8 cellular contexts compared by ENCODE assay signal in the genomic region with DNA sequence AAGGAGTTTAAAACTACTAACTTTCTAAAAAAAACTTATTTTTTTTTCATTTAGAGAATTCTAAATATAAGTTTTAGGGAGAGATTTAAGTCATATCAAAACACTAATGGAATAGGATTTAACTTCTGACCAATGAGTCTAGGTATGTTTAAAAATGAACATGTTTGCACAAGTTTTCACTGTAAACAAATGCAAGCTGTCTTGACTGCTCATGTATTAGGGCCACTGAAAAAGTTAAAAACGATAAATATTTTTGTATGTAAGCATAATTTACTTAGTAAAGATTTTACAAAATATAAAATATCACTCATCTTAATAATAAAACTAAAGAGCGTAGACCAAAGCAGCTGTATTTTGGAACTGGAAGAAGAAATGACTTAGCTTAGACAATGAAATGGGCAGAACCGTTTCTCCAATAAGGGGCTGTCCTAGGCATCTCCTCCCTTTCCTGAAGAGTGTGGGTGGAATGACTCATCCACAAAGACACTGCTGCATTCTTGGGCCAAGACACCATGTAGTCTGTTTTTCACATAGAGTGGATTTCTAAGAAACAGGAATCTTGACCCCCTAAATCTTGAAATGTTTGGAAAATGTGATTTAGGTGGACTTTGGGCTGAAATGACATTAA.
DNase-seq lines count a peak whose midpoint lies in the region; ATAC-seq, FAIRE-seq and TF ChIP-seq lines count a peak whose summit lies in the region.
"Had no signal": no experiment of that assay in that cellular context is flagged by ENCODE, and none has a peak within 500 bp of the region (broad histone marks: within the 10 kb centered on the region; RNA-seq: fewer than 3 reads in every experiment).

No MANE protein-coding gene starts in this region.

- in situ Hi-C loops in K562 (cut with MboI) = no loop called here

- H3K36me3 ChIP-seq in K562 (ENCODE audit: control insufficient read depth, insufficient read depth, low read length) = no peaks in the 10 kb centered on the region
- no peaks in the 10 kb centered on the region for H3K36me3 ChIP-seq in tibial nerve

- H3K27ac ChIP-seq in K562 (ENCODE audit: extremely low read depth, low read depth, low read length) (no peak overlapping the region), tibial nerve (peak overlapping the region; percentile 49 to 84 (median 73))

- DNase-seq in HS-5 (ENCODE audit: low read depth) = peak; percentile 28
- peak in 1 of 4 experiments; percentile 24 for DNase-seq in K562 (ENCODE audit: extremely low read depth in 1 of 4, low spot score in 3 of 4)
- peak; percentile 37 for DNase-seq in iPS-NIHi11 (ENCODE audit: low spot score)
- no peak for DNase-seq in tibial nerve (ENCODE audit: low spot score in 2 of 2)
- DNase-seq in DMS114 treated with DMSO at 0.1 percent for 48 hours (lab: John Stamatoyannopoulos, UW; ENCODE audit: unreplicated experiment) = no peak
- no peak for DNase-seq in activated T-cell treated with anti-CD3 and anti-CD28 coated beads for 4 hours
- DNase-seq: NCI-H2081 had no signal

- WGBS in K562 (ENCODE audit: insufficient coverage, low coverage, missing lambda C conversion rate) = 0% methylated on average over 3 of the region's 3 CpGs
- 25 to 31% methylated on average over 3 of the region's 3 CpGs for WGBS in tibial nerve, 2 donors

- no peak for TF ChIP-seq POLR2A in K562 (conservative IDR thresholded peaks at IDR 0.05)
- TF ChIP-seq POLR2A in tibial nerve (IDR thresholded peaks at IDR 0.05) = no peak

- TF ChIP-seq EP300 in K562 (IDR thresholded peaks at IDR 0.05; ENCODE audit: low read length) (no peak), tibial nerve (IDR thresholded peaks at IDR 0.05) (peak in 1 of 2 donors; percentile 66)

- H3K4me1 ChIP-seq in K562 (replicated peaks in 1 of 2; ENCODE audit: control insufficient read depth in 2 of 2, insufficient read depth in 2 of 2, low read length in 2 of 2) (no peaks in the 10 kb centered on the region), tibial nerve (peaks cover 0 to 36% (median 8%) of the 10 kb centered on the region in 4 donors)

- H3K9me3 ChIP-seq in K562 (replicated peaks; ENCODE audit: control insufficient read depth, insufficient read depth, low read depth, low read length) = no peaks in the 10 kb centered on the region
- H3K9me3 ChIP-seq in tibial nerve = no peaks in the 10 kb centered on the region

- H3K4me3 ChIP-seq in K562 (no peak overlapping the region), tibial nerve (no peak overlapping the region)

- TF ChIP-seq CTCF in K562 (IDR thresholded peaks at IDR 0.05 in 2 of 3, conservative IDR thresholded peaks at IDR 0.05 in 1 of 3; ENCODE audit: insufficient read depth in 2 of 3, low read depth in 1 of 3, low read length in 3 of 3) (no peak), tibial nerve (IDR thresholded peaks at IDR 0.05) (no peak)

- CTCF ChIA-PET in K562 (lab: Yijun Ruan, JAX; ENCODE audit: low intra/inter-chr PET ratio) = no interaction called here

- H3K27me3 ChIP-seq in K562 (ENCODE audit: control insufficient read depth in 2 of 2, insufficient read depth in 2 of 2, low read length in 2 of 2) (no peaks in the 10 kb centered on the region), tibial nerve (no peaks in the 10 kb centered on the region)

- no peak overlapping the region for H2AFZ ChIP-seq in K562 (ENCODE audit: low read depth, low read length)

- ATAC-seq in K562 = no peak
- no peak for ATAC-seq in HG02588 (IDR thresholded peaks at IDR 0.05; ENCODE audit: unreplicated experiment)

- no peaks in the 10 kb centered on the region for H4K20me1 ChIP-seq in K562 (replicated peaks; ENCODE audit: control insufficient read depth, insufficient read depth, low read length)

- POLR2A ChIA-PET in K562 (lab: Yijun Ruan, JAX) = no interaction called here

- no peak overlapping the region for H3K9ac ChIP-seq in K562 (ENCODE audit: insufficient read depth in 1 of 2, low read depth in 2 of 2, low read length in 2 of 2)

- BruUV-seq in K562 (replicated peaks; lab: Mats Ljungman, UMichigan) = no TSS peak

- FAIRE-seq in K562 (lab: Jason Lieb, UNC) = peak; percentile 26

- H3K79me2 ChIP-seq in K562 (ENCODE audit: control insufficient read depth, insufficient read depth, low read length) = no peaks in the 10 kb centered on the region

- no peak for TF ChIP-seq RAD21 in K562 (CRISPR knock-in tag; conservative IDR thresholded peaks at IDR 0.05 in 1 of 2, IDR thresholded peaks at IDR 0.05 in 1 of 2)

- H3K9me1 ChIP-seq in K562 (ENCODE audit: control insufficient read depth, insufficient read depth, low read length) = no peaks in the 10 kb centered on the region

- H3K4me2 ChIP-seq in K562 (ENCODE audit: insufficient read depth, low read length) = no peak overlapping the region

- intact Hi-C loops in K562 (cut with micrococcal nuclease) = no loop called here

TF ChIP-seq in K562, 482 proteins besides CTCF, POLR2A, EP300 and RAD21 (continues in another document):
- TF ChIP-seq MCM5 (IDR thresholded peaks at IDR 0.05; ENCODE audit: low read depth) (no peak), MTF1 (CRISPR knock-in tag; IDR thresholded peaks at IDR 0.05; ENCODE audit: borderline replicate concordance) (no peak), CBFB (CRISPR knock-in tag; IDR thresholded peaks at IDR 0.05) (no peak), JUND (IDR thresholded peaks at IDR 0.05; ENCODE audit: borderline replicate concordance, low read depth, low read length) (peak; percentile 58; the same call in 1 of the 2 replicates), JUND (tag; IDR thresholded peaks at IDR 0.05; ENCODE audit: borderline replicate concordance, low read depth, low read length) (no peak; the same call in 2 of the 3 replicates)
- TF ChIP-seq, protein P1, sequence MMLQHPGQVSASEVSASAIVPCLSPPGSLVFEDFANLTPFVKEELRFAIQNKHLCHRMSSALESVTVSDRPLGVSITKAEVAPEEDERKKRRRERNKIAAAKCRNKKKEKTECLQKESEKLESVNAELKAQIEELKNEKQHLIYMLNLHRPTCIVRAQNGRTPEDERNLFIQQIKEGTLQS (IDR thresholded peaks at IDR 0.05) = peak; percentile 22; the same call in 1 of the 2 replicates
- TF ChIP-seq, protein P1 (CRISPR knock-in tag; conservative IDR thresholded peaks at IDR 0.05) = no peak

Comparison
In these comparisons a context has a peak if more than half of its experiments do, and no peak if none do; other contexts are left out.
1. DNase-seq: peak in HS-5 (single experiment) and iPS-NIHi11 (single experiment); none in tibial nerve (0 of 2), DMS114 treated with DMSO at 0.1 percent for 48 hours (single experiment) and activated T-cell treated with anti-CD3 and anti-CD28 coated beads for 4 hours (single experiment).